ENCODE assay signal across 8 cellular contexts in the genomic region with DNA sequence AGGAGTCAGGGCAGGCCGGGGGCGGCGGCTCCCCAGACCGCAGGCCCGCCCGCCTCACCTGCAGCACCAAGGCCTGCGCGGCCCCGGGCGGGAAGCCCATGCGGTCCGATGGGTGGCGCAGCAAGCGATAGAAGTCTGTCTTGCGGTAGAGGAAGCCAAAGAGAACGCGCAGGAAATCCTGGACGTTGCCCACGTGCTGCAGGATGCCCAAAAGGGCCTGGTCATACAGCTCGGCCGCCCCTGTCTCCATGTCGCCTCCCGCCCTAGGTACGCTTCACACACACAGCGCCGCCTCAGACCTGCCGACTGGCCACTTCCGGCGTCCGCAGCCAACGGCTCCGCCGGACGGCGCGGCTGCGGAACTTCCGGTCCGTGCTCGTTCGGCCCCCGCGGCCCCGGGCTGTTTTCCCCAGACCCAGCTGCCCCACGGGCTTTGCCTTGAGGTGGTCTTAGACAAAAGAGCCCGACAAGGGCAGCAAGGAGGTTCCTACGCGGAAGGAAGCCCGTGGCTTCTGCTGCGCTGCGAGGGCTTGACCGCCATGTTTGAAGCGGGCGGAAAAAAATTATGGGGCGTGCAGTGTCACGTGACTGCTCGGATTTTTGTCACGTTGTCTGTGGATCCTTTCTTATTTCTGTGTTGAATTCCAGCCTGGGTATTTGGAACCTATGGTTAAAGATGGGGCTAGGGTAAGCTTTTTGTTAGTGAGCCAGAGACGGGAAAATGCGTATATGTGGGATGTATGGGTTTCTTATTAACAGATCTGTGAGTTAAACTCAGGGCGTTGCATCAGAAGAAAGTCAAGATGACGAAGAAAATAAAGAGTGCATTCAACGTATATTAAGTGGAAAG. TPM values are rescaled to one million over a fixed set of nuclear protein-coding genes. Genes with fewer than 3 reads are reported as not detected.
A peak's percentile ranks its signal among the peaks of the same experiment; 100 is the strongest.
DNase-seq lines count a peak whose midpoint lies in the region; ATAC-seq and TF ChIP-seq lines count a peak whose summit lies in the region.

NUDCD3 (minus strand) TSS at position 308 of the 850 bp plus-strand sequence; CDS start at position 250, 58 bp downstream.

- H3K4me3 Mint-ChIP-seq in GM23338 = peak within 1 kb of the TSS; percentile 94
- peak within 1 kb of the TSS; percentile 85 for H3K4me3 Mint-ChIP-seq in activated T-helper 2 cell treated with anti-CD3 and anti-CD28 coated beads, Interferon-gamma antibody, Interleukin-2, Interleukin-4, amounts not matched to agents 10 μg/mL and 5 μg/mL and 100 μg/mL, durations not matched to agents 14 hours and 24 hours and 36 hours (ENCODE audit: low read depth)
- peak within 1 kb of the TSS; percentile 83 to 90 (median 88) for H3K4me3 Mint-ChIP-seq in nephron
- H3K4me3 Mint-ChIP-seq in stimulated activated naive CD8-positive, alpha-beta T cell treated with anti-CD3 and anti-CD28 coated beads, Interleukin-15, amount 100 ng/mL, for 72 hours = peak within 1 kb of the TSS; percentile 78 to 94

- intact Hi-C loops in activated T-helper 2 cell treated with anti-CD3 and anti-CD28 coated beads, Interferon-gamma antibody, Interleukin-2, Interleukin-4, amounts not matched to agents 10 μg/mL and 5 μg/mL and 100 μg/mL, durations not matched to agents 14 hours and 24 hours and 36 hours (cut with micrococcal nuclease) = loop anchor here (1.0 to 2.0 kb wide), 2 partner anchors 30 to 306 kb away; partner anchors contain the start of gene PPIA

- peak within 1 kb of the TSS; percentile 99 for H3K27ac Mint-ChIP-seq in GM23338
- peak within 1 kb of the TSS; percentile 91 for H3K27ac Mint-ChIP-seq in activated T-helper 2 cell treated with anti-CD3 and anti-CD28 coated beads, Interferon-gamma antibody, Interleukin-2, Interleukin-4, amounts not matched to agents 10 μg/mL and 5 μg/mL and 100 μg/mL, durations not matched to agents 14 hours and 24 hours and 36 hours
- H3K27ac Mint-ChIP-seq in nephron = peak within 1 kb of the TSS; percentile 92 to 96 (median 95)
- H3K27ac Mint-ChIP-seq in stimulated activated naive CD8-positive, alpha-beta T cell treated with anti-CD3 and anti-CD28 coated beads, Interleukin-15, amount 100 ng/mL, for 72 hours = peak within 1 kb of the TSS; percentile 97 to 99

- peak within 1 kb of the TSS; percentile 49 for H2AFZ ChIP-seq in GM23338

- no peaks in the 10 kb centered on the region for H3K36me3 ChIP-seq in GM23338 (ENCODE audit: insufficient read depth)

- H3K9me3 Mint-ChIP-seq in GM23338 = no peaks in the 10 kb centered on the region; the same call in 1 of the 3 replicates
- H3K9me3 Mint-ChIP-seq in activated T-helper 2 cell treated with anti-CD3 and anti-CD28 coated beads, Interferon-gamma antibody, Interleukin-2, Interleukin-4, amounts not matched to agents 10 μg/mL and 5 μg/mL and 100 μg/mL, durations not matched to agents 14 hours and 24 hours and 36 hours = no peaks in the 10 kb centered on the region
- H3K9me3 Mint-ChIP-seq in nephron = no peaks in the 10 kb centered on the region
- H3K9me3 Mint-ChIP-seq in stimulated activated naive CD8-positive, alpha-beta T cell treated with anti-CD3 and anti-CD28 coated beads, Interleukin-15, amount 100 ng/mL, for 72 hours = no peaks in the 10 kb centered on the region

- TF ChIP-seq CTCF in GM23338 (conservative IDR thresholded peaks at IDR 0.05; ENCODE audit: low read depth in 2 of 2) (no peak; a peak in 1 of 4 replicates), fibroblast of the aortic adventitia (IDR thresholded peaks at IDR 0.05; ENCODE audit: insufficient read depth, low read length) (peak; percentile 26), nephron (IDR thresholded peaks at IDR 0.05; ENCODE audit: unreplicated experiment in 3 of 3) (peak in 1 of 3 experiments; percentile 10)

- DNase-seq in EH (ENCODE audit: low read depth) = peak; percentile 82
- peak; percentile 90 for DNase-seq in GM23338 (ENCODE audit: low spot score)
- DNase-seq in LHCN-M2 (ENCODE audit: low read depth) = peak; percentile 87
- peak; percentile 87 for DNase-seq in RPMI7951 (ENCODE audit: low read depth)
- DNase-seq in activated T-helper 2 cell treated with anti-CD3 and anti-CD28 coated beads, Interferon-gamma antibody, Interleukin-2, Interleukin-4, amounts not matched to agents 10 μg/mL and 5 μg/mL and 100 μg/mL, durations not matched to agents 14 hours and 24 hours and 36 hours (ENCODE audit: low spot score) = peak; percentile 77
- DNase-seq in fibroblast of the aortic adventitia (ENCODE audit: low read depth) = peak; percentile 90
- DNase-seq in stimulated activated naive CD8-positive, alpha-beta T cell treated with anti-CD3 and anti-CD28 coated beads, Interleukin-15, amount 100 ng/mL, for 72 hours = peak; percentile 77 to 85

- peak; percentile 98 for ATAC-seq in GM23338
- peak; percentile 86 for ATAC-seq in stimulated activated naive CD8-positive, alpha-beta T cell treated with anti-CD3 and anti-CD28 coated beads, Interleukin-15, amount 100 ng/mL, for 72 hours

- peaks cover 3% of the 10 kb centered on the region; the same call in 2 of the 3 replicates for H3K36me3 Mint-ChIP-seq in GM23338 (ENCODE audit: low read depth)
- H3K36me3 Mint-ChIP-seq in activated T-helper 2 cell treated with anti-CD3 and anti-CD28 coated beads, Interferon-gamma antibody, Interleukin-2, Interleukin-4, amounts not matched to agents 10 μg/mL and 5 μg/mL and 100 μg/mL, durations not matched to agents 14 hours and 24 hours and 36 hours (ENCODE audit: low read depth) = peaks cover 29% of the 10 kb centered on the region
- peaks cover 19% of the 10 kb centered on the region for H3K36me3 Mint-ChIP-seq in nephron (ENCODE audit: low read depth)

- H3K27me3 Mint-ChIP-seq in GM23338 (ENCODE audit: insufficient read depth, low read depth, poor library complexity) (peaks cover 4% of the 10 kb centered on the region), nephron (ENCODE audit: low read depth) (peaks cover 5% of the 10 kb centered on the region)
- no peaks in the 10 kb centered on the region for H3K27me3 Mint-ChIP-seq in activated T-helper 2 cell treated with anti-CD3 and anti-CD28 coated beads, Interferon-gamma antibody, Interleukin-2, Interleukin-4, amounts not matched to agents 10 μg/mL and 5 μg/mL and 100 μg/mL, durations not matched to agents 14 hours and 24 hours and 36 hours (ENCODE audit: low read depth)
- H3K27me3 Mint-ChIP-seq in stimulated activated naive CD8-positive, alpha-beta T cell treated with anti-CD3 and anti-CD28 coated beads, Interleukin-15, amount 100 ng/mL, for 72 hours = no peaks in the 10 kb centered on the region

- H4K20me1 ChIP-seq in GM23338 (replicated peaks; ENCODE audit: insufficient read depth) = peaks cover 36% of the 10 kb centered on the region

- H3K27ac ChIP-seq in GM23338 (ENCODE audit: low read depth) = peak within 1 kb of the TSS; percentile 99

- peaks cover 7% of the 10 kb centered on the region for H3K4me1 ChIP-seq in GM23338 (ENCODE audit: insufficient read depth)

- peaks cover 46% of the 10 kb centered on the region for H3K79me2 ChIP-seq in GM23338 (replicated peaks; ENCODE audit: insufficient read depth)

- H3K9me2 ChIP-seq in GM23338 (ENCODE audit: insufficient read depth) = no peaks in the 10 kb centered on the region

- H3F3A ChIP-seq in GM23338 (replicated peaks; ENCODE audit: low read depth) = no peaks in the 10 kb centered on the region

- peak within 1 kb of the TSS; percentile 98 for H3K4me3 ChIP-seq in GM23338
- peak within 1 kb of the TSS; percentile 89 for H3K4me3 ChIP-seq in fibroblast of the aortic adventitia (ENCODE audit: low read depth, low read length)

- H3K4me1 Mint-ChIP-seq in GM23338 = peaks cover 14% of the 10 kb centered on the region
- H3K4me1 Mint-ChIP-seq in activated T-helper 2 cell treated with anti-CD3 and anti-CD28 coated beads, Interferon-gamma antibody, Interleukin-2, Interleukin-4, amounts not matched to agents 10 μg/mL and 5 μg/mL and 100 μg/mL, durations not matched to agents 14 hours and 24 hours and 36 hours (ENCODE audit: low read depth) = peaks cover 35% of the 10 kb centered on the region
- H3K4me1 Mint-ChIP-seq in nephron = peaks cover 38% of the 10 kb centered on the region
- peaks cover 40% of the 10 kb centered on the region for H3K4me1 Mint-ChIP-seq in stimulated activated naive CD8-positive, alpha-beta T cell treated with anti-CD3 and anti-CD28 coated beads, Interleukin-15, amount 100 ng/mL, for 72 hours

- no peaks in the 10 kb centered on the region for H3K27me3 ChIP-seq in GM23338 (ENCODE audit: insufficient read depth)

- peak within 1 kb of the TSS; percentile 78 for H3K4me2 ChIP-seq in GM23338

TF ChIP-seq in GM23338, 12 proteins besides CTCF, POLR2A, EP300 and RAD21 (continues in another document):
- TF ChIP-seq ZNF114 (CRISPR knock-in tag; IDR thresholded peaks at IDR 0.05) (peak; percentile 86), ZNF331 (CRISPR knock-in tag; IDR thresholded peaks at IDR 0.05; ENCODE audit: low read depth) (no peak), JUNB (IDR thresholded peaks at IDR 0.05; ENCODE audit: unreplicated experiment) (no peak), POLR2AphosphoS5 (IDR thresholded peaks at IDR 0.05; ENCODE audit: low read depth) (peak; percentile 80)

RNA-seq across cellular contexts. Expression of gene NUDCD3, which starts in this region (rescaled TPM):
- 42.7 and 52.9 TPM in 2 replicates for total RNA-seq in GM23338 (2014; rRNA removed; shearing (Covaris generic))
- 35.0 and 35.7 TPM in 2 replicates for polyA plus RNA-seq in GM23338 (2016; fragmentation: Nextera tagmentation; extraction: Ambion mirVana)
- total RNA-seq in LHCN-M2 (2014; rRNA removed) = 78.4 and 79.7 TPM in 2 replicates
- polyA plus RNA-seq in LHCN-M2 (2012) = 104 TPM
- 47.0 and 81.1 TPM in 2 replicates for total RNA-seq in RPMI7951 (2014; rRNA removed; shearing (Covaris generic))
- 86.8 and 90.2 TPM in 2 replicates for total RNA-seq in activated T-helper 2 cell treated with anti-CD3 and anti-CD28 coated beads, Interferon-gamma antibody, Interleukin-2, Interleukin-4, amounts not matched to agents 10 μg/mL and 5 μg/mL and 100 μg/mL, durations not matched to agents 14 hours and 24 hours and 36 hours
- 47.1 and 122 TPM in 2 replicates for total RNA-seq in fibroblast of the aortic adventitia (ENCODE audit: low replicate concordance)

Comparison
In these comparisons a context has a peak if more than half of its experiments do, and no peak if none do; other contexts are left out.
1. Peak in every context shown above with its lines: DNase-seq, ATAC-seq, H3K4me3 ChIP-seq and H3K27ac ChIP-seq.